1 cellular context compared by ENCODE assay signal in the genomic region with DNA sequence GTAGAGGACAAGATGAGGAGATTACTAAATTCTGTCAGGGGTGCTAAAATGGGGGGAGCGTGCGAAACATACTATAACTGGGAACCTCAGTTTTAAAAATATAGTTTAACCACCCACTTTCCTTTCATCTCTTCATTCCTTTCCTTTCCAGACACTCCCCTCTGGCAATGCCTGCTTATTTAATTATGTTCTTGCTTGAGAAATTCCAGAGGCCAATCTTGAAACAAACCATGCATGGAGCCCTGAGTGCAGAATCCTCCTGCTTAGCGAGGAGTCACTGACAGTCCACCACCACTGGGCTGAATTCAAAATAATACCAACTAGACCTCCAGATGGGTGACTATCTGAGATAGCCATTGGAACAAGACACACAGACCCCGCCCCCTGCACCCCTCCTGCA.
TF ChIP-seq lines count a peak whose summit lies in the region.

No MANE protein-coding gene starts in this region.

TF ChIP-seq in SK-N-SH treated with all-trans-retinoic acid at 6 μM for 48 hours, 23 proteins besides CTCF, POLR2A, EP300 and RAD21 (continued from another document):
- no peak for TF ChIP-seq GLIS3 (CRISPR knock-in tag; IDR thresholded peaks at IDR 0.05)
- TF ChIP-seq TCF4 (CRISPR knock-in tag; IDR thresholded peaks at IDR 0.05; ENCODE audit: borderline replicate concordance), result peak; percentile 40; the same call in 1 of the 2 replicates
